ENCODE assay signal across 15 cellular contexts in genomic region chr17:83190601-83191387, GRCh38.
DNase-seq lines count a peak whose midpoint lies in the region; ATAC-seq, FAIRE-seq and TF ChIP-seq lines count a peak whose summit lies in the region.
"Had no signal": no experiment of that assay in that cellular context is flagged by ENCODE, and none has a peak within 500 bp of the region (broad histone marks: within the 10 kb centered on the region; RNA-seq: fewer than 3 reads in every experiment).

No MANE protein-coding gene starts in this region.

- TF ChIP-seq CTCF in right atrium auricular region (IDR thresholded peaks at IDR 0.05) (no peak), psoas muscle (IDR thresholded peaks at IDR 0.05) (no peak)

- FAIRE-seq in H54 (lab: Jason Lieb, UNC): no peak
- FAIRE-seq: GM12892, H1 had no signal

- H3K27me3 ChIP-seq in right atrium auricular region (no peaks in the 10 kb centered on the region), right cardiac atrium (ENCODE audit: control insufficient read depth, insufficient read depth) (no peaks in the 10 kb centered on the region), psoas muscle (ENCODE audit: insufficient read depth in 3 of 3, low read length in 2 of 3) (peaks cover 0 to 18% (median 2%) of the 10 kb centered on the region in 3 donors)
- H3K27me3 ChIP-seq: MG63 had no signal

- ATAC-seq in Right ventricle myocardium superior (ENCODE audit: poor library complexity) (no peak), right cardiac atrium (no peak), psoas muscle (no peak), GM18519 (IDR thresholded peaks at IDR 0.05; ENCODE audit: low FRiP score, unreplicated experiment) (no peak), HG02885 (IDR thresholded peaks at IDR 0.05; ENCODE audit: poor library complexity, unreplicated experiment) (no peak)
- ATAC-seq: SK-N-SH treated with all-trans-retinoic acid at 6 μM for 48 hours had no signal

- intact Hi-C loops in Right ventricle myocardium superior (cut with DNase I) (no loop called here), right cardiac atrium (cut with DNase I) (no loop called here), psoas muscle (cut with DNase I) (no loop called here)

- peaks cover 0 to 25% of the 10 kb centered on the region in 2 donors for H3K4me1 ChIP-seq in right atrium auricular region
- H3K4me1 ChIP-seq in right cardiac atrium (ENCODE audit: control insufficient read depth, insufficient read depth, low read length): peaks cover 5% of the 10 kb centered on the region
- H3K4me1 ChIP-seq in psoas muscle: peaks cover 5% of the 10 kb centered on the region

- no peak for TF ChIP-seq POLR2A in H54 (IDR thresholded peaks at IDR 0.05; ENCODE audit: low read depth, low read length)

- H3K4me3 ChIP-seq in right atrium auricular region (no peak overlapping the region), right cardiac atrium (ENCODE audit: low read length) (no peak overlapping the region), psoas muscle (no peak overlapping the region)
- H3K4me3 ChIP-seq: MG63 had no signal

- no peaks in the 10 kb centered on the region for H3K36me3 ChIP-seq in right atrium auricular region
- H3K36me3 ChIP-seq in psoas muscle (ENCODE audit: insufficient read depth in 1 of 2, low read depth in 1 of 2): no peaks in the 10 kb centered on the region

- WGBS in right cardiac atrium: 92% methylated on average over 21 of the region's 21 CpGs
- 78 to 86% (median 82%) methylated on average over 21 of the region's 21 CpGs for WGBS in psoas muscle, 3 donors

- H3K9me3 ChIP-seq in right atrium auricular region (peaks cover 0 to 9% of the 10 kb centered on the region in 2 donors), right cardiac atrium (ENCODE audit: control insufficient read depth, low read length) (no peaks in the 10 kb centered on the region), psoas muscle (no peaks in the 10 kb centered on the region)

- H3K27ac ChIP-seq in right atrium auricular region (no peak overlapping the region), right cardiac atrium (ENCODE audit: low read length) (no peak overlapping the region), psoas muscle (no peak overlapping the region)

- DNase-seq in Right ventricle myocardium superior: peak; percentile 39
- no peak for DNase-seq in right atrium auricular region (ENCODE audit: low spot score)
- peak in 2 of 3 donors; percentile 44 to 50 for DNase-seq in right cardiac atrium
- peak; percentile 9 to 39 for DNase-seq in psoas muscle
- no peak for DNase-seq in H54 (ENCODE audit: insufficient read length, low spot score)
- DNase-seq in NCI-H345 (lab: John Stamatoyannopoulos, UW): no peak
- DNase-seq: activated B cell treated with CpG ODN at 0.5 μM for 24 hours, DND-41, MG63, naive B cell had no signal

Comparison
In these comparisons a context has a peak if more than half of its experiments do, and no peak if none do; other contexts are left out.
1. DNase-seq: peak in Right ventricle myocardium superior (single experiment), right cardiac atrium (2 of 3) and psoas muscle (2 of 2); none in right atrium auricular region (single experiment), H54 (single experiment) and NCI-H345 (single experiment).